ENCODE assay signal across 8 cellular contexts in genomic region chr3:42839616-42840015, GRCh38. TPM values are rescaled to one million over a fixed set of nuclear protein-coding genes. Genes with fewer than 3 reads are reported as not detected.
DNase-seq lines count a peak whose midpoint lies in the region; ATAC-seq, FAIRE-seq and TF ChIP-seq lines count a peak whose summit lies in the region.

No MANE protein-coding gene starts in this region.

- no peaks in the 10 kb centered on the region for H3K4me1 ChIP-seq in Panc1 (ENCODE audit: control insufficient read depth, insufficient read depth, low read length)
- H3K4me1 ChIP-seq in hepatocyte (ENCODE audit: insufficient read depth) = no peaks in the 10 kb centered on the region
- no peaks in the 10 kb centered on the region for H3K4me1 ChIP-seq in small intestine (ENCODE audit: control insufficient read depth in 2 of 2, insufficient read depth in 1 of 2, low read depth in 1 of 2, low read length in 1 of 2)

- CTCF ChIA-PET in Panc1 (lab: Charles Lee) = interaction anchor here (0.5 to 0.8 kb wide), 4 partner anchors 19 to 246 kb away, joined by 3 to 10 read pairs (median 6); no protein-coding TSS in a partner anchor

- no peak overlapping the region for H2AFZ ChIP-seq in hepatocyte

- H3K36me3 ChIP-seq in Panc1 (ENCODE audit: control insufficient read depth, insufficient read depth, low read length) (no peaks in the 10 kb centered on the region), hepatocyte (replicated peaks; ENCODE audit: insufficient read depth, low read depth) (no peaks in the 10 kb centered on the region), small intestine (ENCODE audit: control insufficient read depth in 2 of 2, insufficient read depth in 2 of 2, low read length in 2 of 2) (no peaks in the 10 kb centered on the region)

- no peak overlapping the region for H3K27ac ChIP-seq in Panc1 (ENCODE audit: low read length)
- H3K27ac ChIP-seq in hepatocyte = no peak overlapping the region
- H3K27ac ChIP-seq in small intestine (ENCODE audit: low read depth in 1 of 2, low read length in 1 of 2) = no peak overlapping the region

- in situ Hi-C loops in Panc1 (cut with HindIII; ENCODE audit: low pct_unique_long_range_greater_than_20kb, low sequenced_read_pairs) (no loop called here), astrocyte of the spinal cord (cut with HindIII; ENCODE audit: low sequenced_read_pairs) (no loop called here)

- intact Hi-C loops in Panc1 (cut with micrococcal nuclease; ENCODE audit: unreplicated experiment) = loop anchor here (2.0 kb wide), 1 partner anchor 59 kb away; no protein-coding TSS in a partner anchor

- FAIRE-seq in small intestine (lab: Jason Lieb, UNC) = no peak

- peak overlapping the region in 1 of 2 experiments; percentile 30; a peak in 2 of 4 replicates for H3K4me3 ChIP-seq in Panc1 (ENCODE audit: low read depth in 2 of 2, low read length in 2 of 2)
- no peak overlapping the region for H3K4me3 ChIP-seq in astrocyte of the spinal cord (ENCODE audit: low read depth, low read length)
- H3K4me3 ChIP-seq in hepatocyte = no peak overlapping the region
- no peak overlapping the region for H3K4me3 ChIP-seq in small intestine (ENCODE audit: low read depth in 1 of 2, low read length in 2 of 2)

- H3K27me3 ChIP-seq in Panc1 (ENCODE audit: control insufficient read depth, insufficient read depth, low read length) = no peaks in the 10 kb centered on the region
- no peaks in the 10 kb centered on the region for H3K27me3 ChIP-seq in hepatocyte
- no peaks in the 10 kb centered on the region for H3K27me3 ChIP-seq in small intestine (ENCODE audit: control insufficient read depth in 2 of 2, insufficient read depth in 2 of 2, low read length in 2 of 2)

- ATAC-seq in GM21367 (IDR thresholded peaks at IDR 0.05; ENCODE audit: unreplicated experiment) (peak; percentile 87), Panc1 (peak; percentile 97)

- no peaks in the 10 kb centered on the region for H3K9me2 ChIP-seq in hepatocyte (replicated peaks; ENCODE audit: insufficient read depth)

- no peaks in the 10 kb centered on the region for H3K9me3 ChIP-seq in Panc1 (ENCODE audit: control insufficient read depth, insufficient read depth, low read depth, low read length)
- no peaks in the 10 kb centered on the region for H3K9me3 ChIP-seq in hepatocyte (ENCODE audit: low read depth)
- no peaks in the 10 kb centered on the region for H3K9me3 ChIP-seq in small intestine (ENCODE audit: control insufficient read depth, low read depth)

- no peaks in the 10 kb centered on the region for H4K20me1 ChIP-seq in hepatocyte (ENCODE audit: insufficient read depth, poor library complexity, severe bottlenecking)

- DNase-seq in NCI-H345 (lab: John Stamatoyannopoulos, UW) (peak; percentile 23), NCI-H345 treated with DMSO at 0.1 percent for 48 hours (lab: John Stamatoyannopoulos, UW; ENCODE audit: unreplicated experiment) (no peak), HK-2 (ENCODE audit: unreplicated experiment) (peak; percentile 22), Panc1 (ENCODE audit: low read depth, low spot score) (peak; percentile 58), astrocyte of the spinal cord (ENCODE audit: low read depth, low spot score) (peak; percentile 69), hepatocyte (ENCODE audit: low spot score) (peak; percentile 81), small intestine (peak; percentile 72)

- BruUV-seq in Panc1 (replicated peaks; lab: Mats Ljungman, UMichigan) = no TSS peak

- TF ChIP-seq CTCF in Panc1 (IDR thresholded peaks at IDR 0.05) (peak; percentile 77), astrocyte of the spinal cord (IDR thresholded peaks at IDR 0.05; ENCODE audit: low read depth, low read length) (peak; percentile 77), hepatocyte (IDR thresholded peaks at IDR 0.05; ENCODE audit: poor library complexity) (peak; percentile 68)

- no peak overlapping the region for H3K4me2 ChIP-seq in hepatocyte

- POLR2A ChIA-PET in Panc1 (lab: Charles Lee) = interaction anchor here (0.7 kb wide), 1 partner anchor 60 kb away, joined by 3 read pairs; no protein-coding TSS in a partner anchor

- no peaks in the 10 kb centered on the region for H3K79me2 ChIP-seq in hepatocyte

- WGBS in hepatocyte (ENCODE audit: low lambda C conversion rate, missing lambda C conversion rate) = 43% methylated on average over 7 of the region's 7 CpGs
- 36 to 47% (median 45%) methylated on average over 7 of the region's 7 CpGs for WGBS in small intestine, 3 donors

RNA-seq across cellular contexts. Expression of gene ACKR2, which starts 30.4 kb away (rescaled TPM):
- not detected for total RNA-seq in Panc1 (2021; ENCODE audit: unreplicated experiment)
- polyA plus RNA-seq in Panc1 (2012; ENCODE audit: insufficient read length) = 0.19 TPM
- 1.9 and 3.9 TPM in 2 replicates for total RNA-seq in hepatocyte
- 1.7 and 2.3 TPM in 2 replicates for polyA plus RNA-seq in hepatocyte
- polyA plus RNA-seq in small intestine = 1 to 10 TPM in 1 of 3 donors, under 1 TPM in 2; 0.22 to 2.5 (median 0.81) TPM

RNA-seq across cellular contexts. Expression of gene HIGD1A, which starts 35.3 kb away (rescaled TPM):
- total RNA-seq in Panc1 (2021; ENCODE audit: unreplicated experiment) (74.6 TPM), hepatocyte (252 and 266 TPM in 2 replicates)
- 53.1 TPM for polyA plus RNA-seq in Panc1 (2012; ENCODE audit: insufficient read length)
- polyA plus RNA-seq in hepatocyte (212 and 218 TPM in 2 replicates), small intestine (100 to 1,000 TPM; 203 to 333 (median 307) TPM)

RNA-seq across cellular contexts. Expression of gene CYP8B1, which starts 36.1 kb away (rescaled TPM):
- total RNA-seq in Panc1 (2021; ENCODE audit: unreplicated experiment) = 0.08 TPM
- polyA plus RNA-seq in Panc1 (2012; ENCODE audit: insufficient read length) = not detected
- 5.7 and 5.9 TPM in 2 replicates for total RNA-seq in hepatocyte
- polyA plus RNA-seq in hepatocyte = 2.2 and 4.5 TPM in 2 replicates
- under 1 TPM in 1 of 3 donors, not detected in 2; 0.01 TPM for polyA plus RNA-seq in small intestine
